ENCODE assay signal across 8 cellular contexts in genomic region chr12:131860472-131861260, GRCh38. TPM values are rescaled to one million over a fixed set of nuclear protein-coding genes. Genes with fewer than 3 reads are reported as not detected.
DNase-seq lines count a peak whose midpoint lies in the region; ATAC-seq and TF ChIP-seq lines count a peak whose summit lies in the region.

No MANE protein-coding gene starts in this region.

- H3K4me3 ChIP-seq in BLaER1 treated with 17β-estradiol and CSF1 and Interleukin-3, amounts not matched to agents 10 nM and 100 nM: no peak overlapping the region
- H3K4me3 ChIP-seq in HUES6 (ENCODE audit: low read depth, low read length) (peak overlapping the region; percentile 3; the same call in 1 of the 2 replicates), osteoblast (ENCODE audit: insufficient read depth, low read length) (peak overlapping the region; percentile 54), dorsolateral prefrontal cortex (no peak overlapping the region)

- TF ChIP-seq CTCF in osteoblast (IDR thresholded peaks at IDR 0.05; ENCODE audit: extremely low read depth, low read depth, low read length): no peak
- no peak for TF ChIP-seq CTCF in dorsolateral prefrontal cortex (IDR thresholded peaks at IDR 0.05 in 54 of 56, conservative IDR thresholded peaks at IDR 0.05 in 2 of 56; ENCODE audit: low read depth in 1 of 56, partially characterized antibody in 56 of 56)

- H3K9me3 ChIP-seq in BLaER1 treated with 17β-estradiol and CSF1 and Interleukin-3, amounts not matched to agents 10 nM and 100 nM (replicated peaks in 1 of 11): no peaks in the 10 kb centered on the region
- H3K9me3 ChIP-seq in HUES6 (ENCODE audit: control insufficient read depth, insufficient read depth, low read depth, low read length): no peaks in the 10 kb centered on the region
- no peaks in the 10 kb centered on the region for H3K9me3 ChIP-seq in osteoblast (ENCODE audit: low read depth, low read length)

- peak overlapping the region; percentile 75 for H2AFZ ChIP-seq in osteoblast (ENCODE audit: low read length)

- no peaks in the 10 kb centered on the region for H3K36me3 ChIP-seq in BLaER1 treated with 17β-estradiol and CSF1 and Interleukin-3, amounts not matched to agents 10 nM and 100 nM
- H3K36me3 ChIP-seq in HUES6 (ENCODE audit: control insufficient read depth, insufficient read depth, low read length) (no peaks in the 10 kb centered on the region), osteoblast (ENCODE audit: insufficient read depth, low read length) (no peaks in the 10 kb centered on the region)

- intact Hi-C loops in dorsolateral prefrontal cortex (cut with DNase I): no loop called here

- peak overlapping the region; percentile 45 to 80 (median 60); a peak in 21 of 22 replicates for H3K4me2 ChIP-seq in BLaER1 treated with 17β-estradiol and CSF1 and Interleukin-3, amounts not matched to agents 10 nM and 100 nM
- peak overlapping the region; percentile 84 for H3K4me2 ChIP-seq in osteoblast (ENCODE audit: insufficient read depth, low read length)

- H3K79me2 ChIP-seq in osteoblast (ENCODE audit: insufficient read depth, low read length): no peaks in the 10 kb centered on the region

- DNase-seq in SIG-M5 (lab: John Stamatoyannopoulos, UW) (peak; percentile 38), fibroblast of peridontal ligament (ENCODE audit: extremely low read depth) (peak; percentile 38), osteoblast (ENCODE audit: insufficient read length, low spot score, missing footprints) (peak; percentile 93), GM19238 (ENCODE audit: insufficient read length, low spot score) (no peak), dorsolateral prefrontal cortex (no peak)

- peaks cover 0 to 3% (median 0%) of the 10 kb centered on the region in 11 experiments; a peak in 1 of 22 replicates for H3K27me3 ChIP-seq in BLaER1 treated with 17β-estradiol and CSF1 and Interleukin-3, amounts not matched to agents 10 nM and 100 nM
- H3K27me3 ChIP-seq in HUES6 (ENCODE audit: control insufficient read depth, insufficient read depth, low read length): peaks cover 8% of the 10 kb centered on the region; the same call in 1 of the 2 replicates
- H3K27me3 ChIP-seq in osteoblast (ENCODE audit: insufficient read depth, low read length): peaks cover 8% of the 10 kb centered on the region
- H3K27me3 ChIP-seq in dorsolateral prefrontal cortex: peaks cover 0 to 4% (median 0%) of the 10 kb centered on the region in 45 donors

- peak overlapping the region in 10 of 11 experiments; percentile 8 to 66 (median 45); a peak in 15 of 22 replicates for H3K27ac ChIP-seq in BLaER1 treated with 17β-estradiol and CSF1 and Interleukin-3, amounts not matched to agents 10 nM and 100 nM
- peak overlapping the region; percentile 84 for H3K27ac ChIP-seq in HUES6 (ENCODE audit: low read depth, low read length)
- peak overlapping the region; percentile 27 for H3K27ac ChIP-seq in osteoblast (ENCODE audit: low read depth, low read length)
- no peak overlapping the region for H3K27ac ChIP-seq in dorsolateral prefrontal cortex

- H4K20me1 ChIP-seq in BLaER1 treated with 17β-estradiol and CSF1 and Interleukin-3, amounts not matched to agents 10 nM and 100 nM: no peaks in the 10 kb centered on the region
- no peaks in the 10 kb centered on the region for H4K20me1 ChIP-seq in osteoblast (ENCODE audit: insufficient read depth, low read length)

- peaks cover 11 to 50% (median 37%) of the 10 kb centered on the region in 10 experiments for H3K4me1 ChIP-seq in BLaER1 treated with 17β-estradiol and CSF1 and Interleukin-3, amounts not matched to agents 10 nM and 100 nM
- peaks cover 29% of the 10 kb centered on the region for H3K4me1 ChIP-seq in HUES6 (ENCODE audit: control insufficient read depth, insufficient read depth, low read length)
- H3K4me1 ChIP-seq in osteoblast (ENCODE audit: insufficient read depth, low read length): peaks cover 19% of the 10 kb centered on the region

- H3K9ac ChIP-seq in BLaER1 treated with 17β-estradiol and CSF1 and Interleukin-3, amounts not matched to agents 10 nM and 100 nM: peak overlapping the region; percentile 9 to 59 (median 30); a peak in 14 of 22 replicates
- H3K9ac ChIP-seq in HUES6 (ENCODE audit: low read length): peak overlapping the region; percentile 77

- no peak for ATAC-seq in GM18870 (IDR thresholded peaks at IDR 0.05; ENCODE audit: unreplicated experiment)

RNA-seq across cellular contexts. Expression of gene MMP17, which starts 32.5 kb away (rescaled TPM):
- 10.5 and 11.2 TPM in 2 replicates for total RNA-seq in osteoblast
- total RNA-seq in dorsolateral prefrontal cortex: 100 to 1,000 TPM in 2 of 120 experiments, 10 to 100 TPM in 118; 25.5 to 119 (median 63.2) TPM

RNA-seq across cellular contexts. Expression of gene ULK1, which starts 33.8 kb away (rescaled TPM):
- total RNA-seq in osteoblast (13.3 and 14.1 TPM in 2 replicates), dorsolateral prefrontal cortex (100 to 1,000 TPM in 53 of 120 experiments, 10 to 100 TPM in 67; 43.7 to 169 (median 98.4) TPM)

Comparison
In these comparisons a context has a peak if more than half of its experiments do, and no peak if none do; other contexts are left out.
1. H3K27ac ChIP-seq: peak in BLaER1 treated with 17β-estradiol and CSF1 and Interleukin-3, amounts not matched to agents 10 nM and 100 nM (10 of 11), HUES6 (single experiment) and osteoblast (single experiment); none in dorsolateral prefrontal cortex (0 of 59).
2. H3K4me3 ChIP-seq: peak in HUES6 (single experiment) and osteoblast (single experiment); none in BLaER1 treated with 17β-estradiol and CSF1 and Interleukin-3, amounts not matched to agents 10 nM and 100 nM (0 of 10) and dorsolateral prefrontal cortex (0 of 59).
3. DNase-seq: peak in SIG-M5 (single experiment), fibroblast of peridontal ligament (single experiment) and osteoblast (single experiment); none in GM19238 (single experiment) and dorsolateral prefrontal cortex (0 of 10).